ENCODE assay signal across 9 cellular contexts in genomic region chr12:9648701-9649531, GRCh38. TPM values are rescaled to one million over a fixed set of nuclear protein-coding genes. Genes with fewer than 3 reads are reported as not detected.
A peak's percentile ranks its signal among the peaks of the same experiment; 100 is the strongest.
DNase-seq lines count a peak whose midpoint lies in the region; FAIRE-seq and TF ChIP-seq lines count a peak whose summit lies in the region.
"Had no signal": no experiment of that assay in that cellular context is flagged by ENCODE, and none has a peak within 500 bp of the region (broad histone marks: within the 10 kb centered on the region; RNA-seq: fewer than 3 reads in every experiment).

No MANE protein-coding gene starts in this region.

- H3K4me1 ChIP-seq in HUES48 (ENCODE audit: control insufficient read depth, insufficient read depth, low read length) (peaks cover 41% of the 10 kb centered on the region), astrocyte (ENCODE audit: insufficient read depth, low read length) (peaks cover 23% of the 10 kb centered on the region), thymus (ENCODE audit: control insufficient read depth, insufficient read depth, low read length) (peaks cover 15% of the 10 kb centered on the region)

- H3K79me2 ChIP-seq in astrocyte (ENCODE audit: insufficient read depth, low read length), result peaks cover 34% of the 10 kb centered on the region

- H3K4me2 ChIP-seq in astrocyte (ENCODE audit: low read length), result peak overlapping the region; percentile 97

- peaks cover 8% of the 10 kb centered on the region for H3K36me3 Mint-ChIP-seq in astrocyte (ENCODE audit: low read depth, unreplicated experiment)

- H3K4me3 ChIP-seq in AG04449 (ENCODE audit: low read depth, low read length) (peak overlapping the region; percentile 74), HUES48 (ENCODE audit: low read depth, low read length) (peak overlapping the region; percentile 87), astrocyte (ENCODE audit: insufficient read depth, low read depth, low read length) (peak overlapping the region; percentile 70), thymus (ENCODE audit: low read length) (peak overlapping the region; percentile 77)

- H2AFZ ChIP-seq in astrocyte (ENCODE audit: low read depth, low read length), result peak overlapping the region; percentile 92

- POLR2A ChIA-PET in AG04449 (lab: Yijun Ruan, JAX), result no interaction called here

- H3K36me3 ChIP-seq in HUES48 (ENCODE audit: control insufficient read depth, insufficient read depth, low read length), result peaks cover 4% of the 10 kb centered on the region
- peaks cover 4% of the 10 kb centered on the region for H3K36me3 ChIP-seq in astrocyte (ENCODE audit: insufficient read depth, low read length)
- H3K36me3 ChIP-seq in thymus (ENCODE audit: control insufficient read depth, insufficient read depth), result peaks cover 4% of the 10 kb centered on the region

- peak overlapping the region; percentile 93 for H3K27ac Mint-ChIP-seq in astrocyte (ENCODE audit: unreplicated experiment)

- H4K20me1 ChIP-seq in astrocyte (ENCODE audit: insufficient read depth, low read length), result no peaks in the 10 kb centered on the region

- H3K27ac ChIP-seq in HUES48 (ENCODE audit: low read depth, low read length) (peak overlapping the region; percentile 93), astrocyte (ENCODE audit: low read depth, low read length) (peak overlapping the region; percentile 74), thymus (ENCODE audit: low read depth) (peak overlapping the region; percentile 97)

- H3K9me3 ChIP-seq in HUES48 (ENCODE audit: control insufficient read depth, insufficient read depth, low read length) (0 out of 2 replicates have a peak, but pooled peaks cover 5% of the 10 kb centered on the region), astrocyte (ENCODE audit: insufficient read depth, low read depth, low read length) (no peaks in the 10 kb centered on the region), thymus (ENCODE audit: control insufficient read depth) (no peaks in the 10 kb centered on the region)

- FAIRE-seq in astrocyte (lab: Jason Lieb, UNC), result no peak

- peak overlapping the region; percentile 79 for H3K4me3 Mint-ChIP-seq in astrocyte (ENCODE audit: unreplicated experiment)

- H3K9me3 Mint-ChIP-seq in astrocyte (ENCODE audit: unreplicated experiment), result peaks cover 7% of the 10 kb centered on the region

- CTCF ChIA-PET in AG04449 (lab: Yijun Ruan, JAX), result interaction anchor here (1.4 to 2.6 kb wide), 3 partner anchors 14 to 94 kb away, joined by 4 to 19 read pairs (median 4); no protein-coding TSS in a partner anchor

- H3K4me1 Mint-ChIP-seq in astrocyte (ENCODE audit: low read depth, unreplicated experiment), result peaks cover 28% of the 10 kb centered on the region

- H3K27me3 Mint-ChIP-seq in astrocyte (ENCODE audit: low read depth, unreplicated experiment), result no peaks in the 10 kb centered on the region

- TF ChIP-seq CTCF in AG04449 (IDR thresholded peaks at IDR 0.05; ENCODE audit: insufficient read depth, low read length, missing control alignments) (no peak), astrocyte (IDR thresholded peaks at IDR 0.05; ENCODE audit: insufficient read depth, low read depth, low read length) (no peak)

- no peaks in the 10 kb centered on the region for H3K27me3 ChIP-seq in HUES48 (ENCODE audit: control insufficient read depth, insufficient read depth, low read length)
- no peaks in the 10 kb centered on the region for H3K27me3 ChIP-seq in astrocyte (ENCODE audit: insufficient read depth, low read length)
- H3K27me3 ChIP-seq in thymus (ENCODE audit: control insufficient read depth, insufficient read depth), result no peaks in the 10 kb centered on the region

- DNase-seq in AG04449 (ENCODE audit: low read depth, low spot score) (no peak), astrocyte (ENCODE audit: low read depth) (no peak), kidney glomerular epithelial cell (lab: John Stamatoyannopoulos, UW) (peak; percentile 19), hepatic stellate cell (ENCODE audit: low spot score) (no peak), 8988T (no peak), ureter (ENCODE audit: low spot score) (no peak)

- H3K9ac ChIP-seq in HUES48 (ENCODE audit: low read depth, low read length), result peak overlapping the region; percentile 72
- H3K9ac ChIP-seq in astrocyte (ENCODE audit: low read length), result peak overlapping the region; percentile 90

- under 1% methylated on average over 13 of the region's 13 CpGs for WGBS in thymus

RNA-seq across cellular contexts. Expression of gene CLEC2D, which starts 20.6 kb away (rescaled TPM):
- total RNA-seq in astrocyte (3.2 and 4.7 TPM in 2 replicates), ureter (32.6 TPM)
- 93.0 TPM for polyA plus RNA-seq in thymus

RNA-seq across cellular contexts. Expression of gene KLRB1, which starts 41.2 kb away (rescaled TPM):
- total RNA-seq in astrocyte (not detected in 2 replicates), ureter (1.6 TPM)
- polyA plus RNA-seq in thymus, result 7.9 TPM
- total RNA-seq: pulmonary artery endothelial cell had no signal
